In the genomic region with DNA sequence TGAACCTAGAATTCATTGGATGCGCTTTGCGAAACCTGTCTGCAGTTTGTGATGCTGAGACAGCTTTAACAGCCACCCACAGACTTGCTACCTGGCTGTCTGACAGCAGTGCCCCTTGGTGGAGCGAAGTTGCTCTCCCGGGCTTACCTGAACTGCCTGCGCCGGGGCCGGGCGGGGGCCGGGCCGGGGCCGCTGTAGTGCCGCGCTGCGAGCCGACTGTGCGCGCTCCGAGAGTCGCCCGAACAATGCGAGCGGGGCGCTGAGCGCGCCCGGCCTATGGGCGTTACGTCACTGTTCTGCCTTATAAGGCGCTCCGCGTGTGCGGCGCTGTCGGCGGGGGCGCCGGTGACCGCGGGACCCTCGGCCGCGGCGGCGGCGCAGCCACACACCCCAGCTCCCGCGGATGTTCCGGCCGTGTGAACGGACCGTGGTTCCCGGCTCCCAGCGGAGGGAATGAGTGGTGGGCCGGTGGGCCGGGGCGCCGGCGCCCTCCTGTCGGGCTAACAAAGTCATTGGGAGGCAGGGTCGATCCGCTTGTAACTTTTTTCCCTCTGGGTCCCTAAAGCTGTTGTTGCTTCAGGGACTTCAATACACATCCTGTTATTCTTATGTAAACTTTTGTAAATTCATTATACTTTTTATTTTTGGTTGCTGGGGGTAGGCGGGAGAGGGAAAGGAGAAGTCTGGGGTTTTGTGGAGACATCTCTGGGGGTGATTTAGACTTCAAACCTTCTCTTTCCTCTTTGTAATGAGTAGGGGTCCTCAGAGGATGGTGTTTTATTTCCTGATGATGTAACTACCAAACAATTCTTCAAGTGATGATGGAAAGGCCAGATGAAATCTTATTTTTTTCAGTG, we compare ENCODE assay signal across 8 cellular contexts. TPM values are rescaled to one million over a fixed set of nuclear protein-coding genes. Genes with fewer than 3 reads are reported as not detected.
DNase-seq lines count a peak whose midpoint lies in the region; ATAC-seq and TF ChIP-seq lines count a peak whose summit lies in the region.

No MANE protein-coding gene starts in this region.

- H3K27ac ChIP-seq in cingulate gyrus (ENCODE audit: low read depth, low read length): peak overlapping the region; percentile 42

- no peak for TF ChIP-seq CTCF in GM12875 (IDR thresholded peaks at IDR 0.05; ENCODE audit: borderline replicate concordance, insufficient read depth, low read depth, low read length)

- peak overlapping the region; percentile 63 for H3K4me3 ChIP-seq in GM12875 (ENCODE audit: low read depth, low read length)

- intact Hi-C loops in left colon (cut with DNase I, micrococcal nuclease): no loop called here

- ATAC-seq in HG02588 (IDR thresholded peaks at IDR 0.05; ENCODE audit: unreplicated experiment): peak; percentile 91
- ATAC-seq in left colon: peak; percentile 89

- DNase-seq in NCI-H146 (lab: John Stamatoyannopoulos, UW) (peak; percentile 65), left colon (peak; percentile 76 to 86), NCI-H187 treated with DMSO at 0.1 percent for 48 hours (lab: John Stamatoyannopoulos, UW) (no peak)
- DNase-seq in activated CD4-positive, alpha-beta T cell treated with anti-CD3 and anti-CD28 coated beads for 4 hours: peak; percentile 63 to 65
- DNase-seq in stimulated activated CD4-positive, alpha-beta T cell treated with anti-CD3 and anti-CD28 coated beads, Interleukin-1b, Interleukin-23, amount 100 ng/mL, for 24 hours (ENCODE audit: low read depth in 4 of 4, low spot score in 1 of 4): peak; percentile 6 to 50 (median 38)

RNA-seq across cellular contexts. Expression of gene CMSS1, which starts 58.5 kb away (rescaled TPM):
- 1 to 10 TPM; 8.2 to 9.5 TPM for total RNA-seq in left colon
